1 cellular context compared by ENCODE assay signal in the genomic region with DNA sequence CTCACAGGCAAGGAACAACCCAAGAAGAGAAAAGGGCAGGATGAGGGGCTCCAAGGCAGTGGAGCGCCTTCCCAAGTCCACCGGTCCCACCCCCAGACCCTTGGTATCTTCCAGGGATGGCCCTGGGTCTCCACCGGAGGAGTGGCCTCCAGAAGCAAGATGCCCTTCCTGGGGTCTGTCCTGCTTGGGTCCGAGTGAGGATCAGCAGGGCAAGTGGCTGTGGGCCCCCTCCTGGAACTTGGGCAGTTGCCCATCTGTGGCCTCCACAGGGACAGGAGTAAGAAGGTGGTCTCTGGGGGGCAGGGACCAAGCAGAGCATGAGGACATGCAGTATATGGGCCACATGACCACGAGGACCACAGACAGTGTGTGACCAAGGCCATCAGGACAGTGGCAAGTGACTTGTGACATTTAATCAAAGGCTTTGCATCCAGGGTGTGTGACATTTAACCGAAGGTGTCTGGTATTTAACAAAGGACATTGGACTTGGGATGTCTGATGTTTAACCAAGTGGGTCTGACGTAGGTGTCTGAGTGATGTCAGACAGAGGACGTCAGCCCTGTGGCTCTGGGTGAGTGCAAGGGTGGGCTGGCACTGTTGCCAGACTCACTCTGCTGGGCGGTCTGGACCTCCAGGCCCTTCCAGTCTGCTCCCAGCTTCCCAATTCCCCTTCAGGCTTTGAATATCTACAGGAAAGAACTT.
TF ChIP-seq lines count a peak whose summit lies in the region.

No MANE protein-coding gene starts in this region.

TF ChIP-seq in H1, 55 proteins besides CTCF, POLR2A, EP300 and RAD21:
- TF ChIP-seq TAF1 (IDR thresholded peaks at IDR 0.05; ENCODE audit: low read depth, low read length) (no peak), SIX5 (IDR thresholded peaks at IDR 0.05; ENCODE audit: low read depth, low read length) (no peak), ZNF274 (IDR thresholded peaks at IDR 0.05; ENCODE audit: borderline replicate concordance, extremely low read depth, low read length) (no peak), NRF1 (IDR thresholded peaks at IDR 0.05; ENCODE audit: low read depth, low read length) (no peak), TAF7 (optimal IDR thresholded peaks at IDR 0.05; ENCODE audit: borderline replicate concordance, low read depth, low read length) (no peak), CREB1 (IDR thresholded peaks at IDR 0.05) (no peak), CTBP2 (IDR thresholded peaks at IDR 0.05; ENCODE audit: borderline replicate concordance, insufficient read depth, insufficient read length, low read length) (no peak), JUND (IDR thresholded peaks at IDR 0.05; ENCODE audit: low read length) (no peak), EGR1 (IDR thresholded peaks at IDR 0.05; ENCODE audit: borderline replicate concordance, low read depth, low read length) (no peak), SP1 (IDR thresholded peaks at IDR 0.05; ENCODE audit: low read depth, low read length) (no peak), TCF12 (IDR thresholded peaks at IDR 0.05; ENCODE audit: low read depth, low read length) (no peak), CHD1 (IDR thresholded peaks at IDR 0.05; ENCODE audit: low read depth, low read length) (no peak), BACH1 (IDR thresholded peaks at IDR 0.05; ENCODE audit: low read length) (no peak), POLR2AphosphoS5 (IDR thresholded peaks at IDR 0.05; ENCODE audit: low read depth, low read length) (no peak)
- TF ChIP-seq, protein P1, sequence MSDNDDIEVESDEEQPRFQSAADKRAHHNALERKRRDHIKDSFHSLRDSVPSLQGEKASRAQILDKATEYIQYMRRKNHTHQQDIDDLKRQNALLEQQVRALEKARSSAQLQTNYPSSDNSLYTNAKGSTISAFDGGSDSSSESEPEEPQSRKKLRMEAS (IDR thresholded peaks at IDR 0.05): no peak
- TF ChIP-seq, protein P2, sequence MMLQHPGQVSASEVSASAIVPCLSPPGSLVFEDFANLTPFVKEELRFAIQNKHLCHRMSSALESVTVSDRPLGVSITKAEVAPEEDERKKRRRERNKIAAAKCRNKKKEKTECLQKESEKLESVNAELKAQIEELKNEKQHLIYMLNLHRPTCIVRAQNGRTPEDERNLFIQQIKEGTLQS (IDR thresholded peaks at IDR 0.05; ENCODE audit: insufficient read depth, low read depth, low read length): no peak
